ENCODE assay signal across 8 cellular contexts in the genomic region with DNA sequence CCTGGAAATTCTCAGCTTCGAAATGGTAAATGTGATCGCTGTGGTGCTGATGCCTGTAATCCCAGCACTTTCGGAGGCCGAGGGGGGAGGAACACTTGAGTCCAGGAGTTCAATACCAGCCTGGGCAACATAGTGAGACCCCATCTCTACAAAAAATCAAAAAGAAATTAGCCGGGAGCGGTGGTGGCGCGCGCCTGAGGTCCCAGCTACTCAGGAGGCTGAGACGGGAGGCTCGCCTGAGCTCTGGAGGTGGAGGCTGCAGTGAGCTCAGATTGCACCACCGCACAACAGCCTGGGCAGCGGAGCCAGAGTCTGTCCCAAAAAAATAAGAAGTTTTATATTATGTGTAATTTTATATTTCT. TPM values are rescaled to one million over a fixed set of nuclear protein-coding genes. Genes with fewer than 3 reads are reported as not detected.
A peak's percentile ranks its signal among the peaks of the same experiment; 100 is the strongest.
DNase-seq lines count a peak whose midpoint lies in the region; ATAC-seq, FAIRE-seq and TF ChIP-seq lines count a peak whose summit lies in the region.
"Had no signal": no experiment of that assay in that cellular context is flagged by ENCODE, and none has a peak within 500 bp of the region (broad histone marks: within the 10 kb centered on the region; RNA-seq: fewer than 3 reads in every experiment).

No MANE protein-coding gene starts in this region.

- H3K4me3 Mint-ChIP-seq in HFFc6, result peak overlapping the region; percentile 93
- peak overlapping the region; percentile 96 for H3K4me3 Mint-ChIP-seq in activated CD8-positive, alpha-beta T cell treated with anti-CD3 and anti-CD28 coated beads for 36 hours
- peak overlapping the region; percentile 93 to 97 for H3K4me3 Mint-ChIP-seq in stimulated activated naive CD8-positive, alpha-beta T cell treated with anti-CD3 and anti-CD28 coated beads, Interleukin-15, amount 100 ng/mL, for 72 hours

- intact Hi-C loops in activated CD8-positive, alpha-beta T cell treated with anti-CD3 and anti-CD28 coated beads for 36 hours (cut with micrococcal nuclease), result no loop called here

- no peaks in the 10 kb centered on the region for H3K9me3 ChIP-seq in iPS-15b (ENCODE audit: control insufficient read depth, insufficient read depth, low read length)

- H3K4me3 ChIP-seq in iPS-15b (ENCODE audit: low read depth, low read length), result peak overlapping the region; percentile 93

- peak overlapping the region; percentile 78 for H3K27ac Mint-ChIP-seq in HFFc6
- peak overlapping the region; percentile 90 for H3K27ac Mint-ChIP-seq in activated CD8-positive, alpha-beta T cell treated with anti-CD3 and anti-CD28 coated beads for 36 hours
- peak overlapping the region; percentile 87 to 93 for H3K27ac Mint-ChIP-seq in stimulated activated naive CD8-positive, alpha-beta T cell treated with anti-CD3 and anti-CD28 coated beads, Interleukin-15, amount 100 ng/mL, for 72 hours

- no peaks in the 10 kb centered on the region for H3K27me3 ChIP-seq in iPS-15b (ENCODE audit: control insufficient read depth, insufficient read depth, low read length)

- H3K4me1 ChIP-seq in iPS-15b (ENCODE audit: control insufficient read depth, insufficient read depth, low read length), result peaks cover 8% of the 10 kb centered on the region

- peaks cover 38% of the 10 kb centered on the region for H3K36me3 ChIP-seq in iPS-15b (ENCODE audit: control insufficient read depth, insufficient read depth, low read length)

- no peak for ATAC-seq in activated CD8-positive, alpha-beta T cell treated with anti-CD3 and anti-CD28 coated beads for 36 hours
- no peak for ATAC-seq in stimulated activated naive CD8-positive, alpha-beta T cell treated with anti-CD3 and anti-CD28 coated beads, Interleukin-15, amount 100 ng/mL, for 72 hours

- TF ChIP-seq CTCF in HFFc6 (IDR thresholded peaks at IDR 0.05), result no peak
- TF ChIP-seq CTCF in activated CD8-positive, alpha-beta T cell treated with anti-CD3 and anti-CD28 coated beads for 36 hours (IDR thresholded peaks at IDR 0.05), result no peak

- peak overlapping the region; percentile 97 for H3K9ac ChIP-seq in iPS-15b (ENCODE audit: low read depth, low read length)

- peaks cover 20% of the 10 kb centered on the region for H3K4me1 Mint-ChIP-seq in HFFc6 (ENCODE audit: low read depth)
- H3K4me1 Mint-ChIP-seq in activated CD8-positive, alpha-beta T cell treated with anti-CD3 and anti-CD28 coated beads for 36 hours (ENCODE audit: low read depth), result peaks cover 35% of the 10 kb centered on the region
- peaks cover 52% of the 10 kb centered on the region for H3K4me1 Mint-ChIP-seq in stimulated activated naive CD8-positive, alpha-beta T cell treated with anti-CD3 and anti-CD28 coated beads, Interleukin-15, amount 100 ng/mL, for 72 hours

- POLR2A ChIA-PET in activated CD8-positive, alpha-beta T cell treated with anti-CD3 and anti-CD28 coated beads for 36 hours (lab: Charles Lee), result interaction anchor here (0.5 to 4.2 kb wide), 13 partner anchors 10 to 436 kb away, joined by 3 to 33 read pairs (median 6); a partner anchor contains a TSS

- H3K9me3 Mint-ChIP-seq in HFFc6, result peaks cover 7% of the 10 kb centered on the region; the same call in 1 of the 2 replicates
- H3K9me3 Mint-ChIP-seq in activated CD8-positive, alpha-beta T cell treated with anti-CD3 and anti-CD28 coated beads for 36 hours, result no peaks in the 10 kb centered on the region
- H3K9me3 Mint-ChIP-seq in stimulated activated naive CD8-positive, alpha-beta T cell treated with anti-CD3 and anti-CD28 coated beads, Interleukin-15, amount 100 ng/mL, for 72 hours, result no peaks in the 10 kb centered on the region

- peaks cover 60% of the 10 kb centered on the region for H3K36me3 Mint-ChIP-seq in HFFc6 (ENCODE audit: low read depth)
- peaks cover 45% of the 10 kb centered on the region for H3K36me3 Mint-ChIP-seq in activated CD8-positive, alpha-beta T cell treated with anti-CD3 and anti-CD28 coated beads for 36 hours (ENCODE audit: low read depth)

- no peak for FAIRE-seq in frontal cortex (lab: Jason Lieb, UNC)

- DNase-seq in HFFc6, result no peak
- no peak for DNase-seq in activated CD8-positive, alpha-beta T cell treated with anti-CD3 and anti-CD28 coated beads for 36 hours
- DNase-seq in stimulated activated naive CD8-positive, alpha-beta T cell treated with anti-CD3 and anti-CD28 coated beads, Interleukin-15, amount 100 ng/mL, for 72 hours, result no peak
- DNase-seq in activated CD4-positive, CD25-positive, alpha-beta regulatory T cell (lab: John Stamatoyannopoulos, UW), result no peak
- DNase-seq in stimulated activated CD8-positive, alpha-beta memory T cell treated with anti-CD3 and anti-CD28 coated beads, Interleukin-4, amount 100 ng/mL, for 48 hours, result no peak
- DNase-seq in frontal cortex (ENCODE audit: low spot score in 2 of 2), result no peak

- peaks cover 7% of the 10 kb centered on the region; the same call in 1 of the 2 replicates for H3K27me3 Mint-ChIP-seq in HFFc6 (ENCODE audit: insufficient read depth)
- no peaks in the 10 kb centered on the region for H3K27me3 Mint-ChIP-seq in activated CD8-positive, alpha-beta T cell treated with anti-CD3 and anti-CD28 coated beads for 36 hours
- H3K27me3 Mint-ChIP-seq in stimulated activated naive CD8-positive, alpha-beta T cell treated with anti-CD3 and anti-CD28 coated beads, Interleukin-15, amount 100 ng/mL, for 72 hours, result no peaks in the 10 kb centered on the region

- CTCF ChIA-PET in activated CD8-positive, alpha-beta T cell treated with anti-CD3 and anti-CD28 coated beads for 36 hours (lab: Charles Lee), result interaction anchor here (0.7 to 2.4 kb wide), 7 partner anchors 9 to 60 kb away, joined by 3 to 9 read pairs (median 4); a partner anchor contains a TSS

RNA-seq across cellular contexts. Expression of a gene that starts 0.8 kb away (rescaled TPM):
- total RNA-seq in HFFc6 (2021; fragmentation: NEBNext Ultra II Directional; extraction: Animal tissue kit (Norgen Biotek cat#: 25700)), result 100 to 1,000 TPM; 131 to 154 (median 141) TPM
- total RNA-seq in activated CD8-positive, alpha-beta T cell treated with anti-CD3 and anti-CD28 coated beads for 36 hours, result 100 to 1,000 TPM; 127 to 129 TPM
- total RNA-seq in frontal cortex, result 54.6 TPM

RNA-seq across cellular contexts. Expression of a gene that starts 8.8 kb away (rescaled TPM):
- total RNA-seq in HFFc6 (2021; fragmentation: NEBNext Ultra II Directional; extraction: Animal tissue kit (Norgen Biotek cat#: 25700)), result 100 to 1,000 TPM in 5 of 6 experiments, 10 to 100 TPM in 1; 96.2 to 115 (median 104) TPM
- total RNA-seq in activated CD8-positive, alpha-beta T cell treated with anti-CD3 and anti-CD28 coated beads for 36 hours, result 10 to 100 TPM; 86.3 to 92.4 TPM
- 84.0 TPM for total RNA-seq in frontal cortex

RNA-seq across cellular contexts. Expression of a gene that starts 13.1 kb away (rescaled TPM):
- total RNA-seq in HFFc6 (2021; fragmentation: NEBNext Ultra II Directional; extraction: Animal tissue kit (Norgen Biotek cat#: 25700)), result under 1 TPM in 2 of 6 experiments, not detected in 4; 0.14 TPM
- not detected for total RNA-seq in activated CD8-positive, alpha-beta T cell treated with anti-CD3 and anti-CD28 coated beads for 36 hours
- total RNA-seq in frontal cortex, result 1.2 TPM
- total RNA-seq: HT1080 had no signal

RNA-seq across cellular contexts. Expression of a gene that starts 27.6 kb away (rescaled TPM):
- under 1 TPM in 5 of 6 experiments, not detected in 1; 0.12 to 0.33 (median 0.24) TPM for total RNA-seq in HFFc6 (2021; fragmentation: NEBNext Ultra II Directional; extraction: Animal tissue kit (Norgen Biotek cat#: 25700))
- total RNA-seq in activated CD8-positive, alpha-beta T cell treated with anti-CD3 and anti-CD28 coated beads for 36 hours, result under 1 TPM; 0.72 to 0.97 TPM
- 2.9 TPM for total RNA-seq in frontal cortex

RNA-seq across cellular contexts. Expression of a gene that starts 32.9 kb away (rescaled TPM):
- 100 to 1,000 TPM; 178 to 206 (median 196) TPM for total RNA-seq in HFFc6 (2021; fragmentation: NEBNext Ultra II Directional; extraction: Animal tissue kit (Norgen Biotek cat#: 25700))
- total RNA-seq in activated CD8-positive, alpha-beta T cell treated with anti-CD3 and anti-CD28 coated beads for 36 hours, result 100 to 1,000 TPM; 127 TPM
- total RNA-seq in frontal cortex, result 31.0 TPM
